ENCODE assay signal across 9 cellular contexts in genomic region chr1:3771108-3772026, GRCh38. TPM values are rescaled to one million over a fixed set of nuclear protein-coding genes. Genes with fewer than 3 reads are reported as not detected.
DNase-seq lines count a peak whose midpoint lies in the region; ATAC-seq and TF ChIP-seq lines count a peak whose summit lies in the region.
"Had no signal": no experiment of that assay in that cellular context is flagged by ENCODE, and none has a peak within 500 bp of the region (broad histone marks: within the 10 kb centered on the region; RNA-seq: fewer than 3 reads in every experiment).

No MANE protein-coding gene starts in this region.

- ATAC-seq in heart left ventricle (no peak), gastrocnemius medialis (no peak), GM21423 (IDR thresholded peaks at IDR 0.05; ENCODE audit: unreplicated experiment) (no peak)

- H4K20me1 ChIP-seq in GM23248 (ENCODE audit: insufficient read depth): no peaks in the 10 kb centered on the region

- TF ChIP-seq POLR2A in heart left ventricle (IDR thresholded peaks at IDR 0.05): no peak
- no peak for TF ChIP-seq POLR2A in gastrocnemius medialis (IDR thresholded peaks at IDR 0.05)

- peak overlapping the region; percentile 59 for H3K4me3 ChIP-seq in GM23248
- H3K4me3 ChIP-seq in heart left ventricle: peak overlapping the region; percentile 45 to 75 (median 64)
- peak overlapping the region; percentile 62 to 80 (median 66) for H3K4me3 ChIP-seq in gastrocnemius medialis

- peak overlapping the region; percentile 67; the same call in 1 of the 2 replicates for H2AFZ ChIP-seq in GM23248

- TF ChIP-seq CTCF in VCaP (conservative IDR thresholded peaks at IDR 0.05): no peak
- TF ChIP-seq CTCF in heart left ventricle (IDR thresholded peaks at IDR 0.05): no peak
- TF ChIP-seq CTCF in gastrocnemius medialis (IDR thresholded peaks at IDR 0.05 in 4 of 5, conservative IDR thresholded peaks at IDR 0.05 in 1 of 5): no peak
- TF ChIP-seq CTCF in GM13976 (IDR thresholded peaks at IDR 0.05; ENCODE audit: borderline replicate concordance, control extremely low read depth, extremely low read depth, insufficient read depth, missing control alignments): no peak

- H3K27me3 ChIP-seq in GM23248 (replicated peaks; ENCODE audit: insufficient read depth) (0 out of 2 replicates have a peak, but pooled peaks cover 3% of the 10 kb centered on the region), heart left ventricle (peaks cover 0 to 11% (median 0%) of the 10 kb centered on the region in 9 donors), gastrocnemius medialis (no peaks in the 10 kb centered on the region)

- no peaks in the 10 kb centered on the region for H3K36me3 ChIP-seq in GM23248 (ENCODE audit: low read depth)
- H3K36me3 ChIP-seq in heart left ventricle: no peaks in the 10 kb centered on the region
- no peaks in the 10 kb centered on the region for H3K36me3 ChIP-seq in gastrocnemius medialis

- no peaks in the 10 kb centered on the region for H3K9me2 ChIP-seq in GM23248 (ENCODE audit: insufficient read depth)

- H3F3A ChIP-seq in GM23248 (ENCODE audit: insufficient read depth): peaks cover 4% of the 10 kb centered on the region; the same call in 1 of the 2 replicates

- H3K9me3 ChIP-seq in GM23248 (ENCODE audit: low read depth) (no peaks in the 10 kb centered on the region), heart left ventricle (no peaks in the 10 kb centered on the region), gastrocnemius medialis (no peaks in the 10 kb centered on the region)

- WGBS in GM23248 (ENCODE audit: low coverage in 1 of 2, low lambda C conversion rate in 2 of 2, missing lambda C conversion rate in 2 of 2), 2 experiments: 50% methylated on average over 31 to 32 of the region's 32 CpGs
- WGBS in heart left ventricle, 4 donors: 40 to 56% (median 48%) methylated on average over 24 to 32 of the region's 32 CpGs

- intact Hi-C loops in heart left ventricle (cut with DNase I): no loop called here
- intact Hi-C loops in gastrocnemius medialis (cut with DNase I; ENCODE audit: low total_unique reads): no loop called here

- H3K4me2 ChIP-seq in GM23248 (ENCODE audit: unreplicated experiment): peak overlapping the region; percentile 42

- H3K79me2 ChIP-seq in GM23248 (ENCODE audit: insufficient read depth): no peaks in the 10 kb centered on the region

- H3K9ac ChIP-seq in GM23248: no peak overlapping the region

- peak; percentile 13 for DNase-seq in GM23248
- DNase-seq in heart left ventricle: peak in 1 of 5 donors; percentile 56
- DNase-seq in gastrocnemius medialis: no peak
- DNase-seq in activated CD8-positive, alpha-beta memory T cell treated with anti-CD3 and anti-CD28 coated beads, Interleukin-2, amount 50 U/mL, for 4 hours: no peak
- DNase-seq in DMS153 (lab: John Stamatoyannopoulos, UW): no peak
- DNase-seq in GM13976 (ENCODE audit: low spot score): no peak

- no peaks in the 10 kb centered on the region for H3K4me1 ChIP-seq in GM23248 (ENCODE audit: insufficient read depth)
- H3K4me1 ChIP-seq in heart left ventricle: peaks cover 0 to 55% (median 30%) of the 10 kb centered on the region in 12 donors
- peaks cover 6 to 24% of the 10 kb centered on the region in 2 donors for H3K4me1 ChIP-seq in gastrocnemius medialis

- H3K27ac ChIP-seq in GM23248 (no peak overlapping the region), VCaP (peak overlapping the region; percentile 80), heart left ventricle (peak overlapping the region in 7 of 12 donors; percentile 18 to 90 (median 47)), gastrocnemius medialis (no peak overlapping the region)

- in situ Hi-C loops in GM23248 (cut with MboI) (no loop called here), gastrocnemius medialis (cut with MboI; ENCODE audit: low sequenced_read_pairs in 4 of 4) (no loop called here), GM13976 (cut with MboI; ENCODE audit: low sequenced_read_pairs, unreplicated experiment) (no loop called here)

RNA-seq across cellular contexts. Expression of gene SMIM1, which starts 1.2 kb away (rescaled TPM):
- not detected in 2 replicates for total RNA-seq in GM23248 (2014; rRNA removed; shearing (Covaris generic))
- polyA plus RNA-seq in GM23248 (2016; fragmentation: Nextera tagmentation; extraction: Ambion mirVana) (not detected in 2 replicates), heart left ventricle (10 to 100 TPM in 1 of 2 donors, 1 to 10 TPM in 1; 3.8 to 51.2 TPM)
- total RNA-seq in heart left ventricle (10 to 100 TPM in 6 of 9 donors, 1 to 10 TPM in 3; 9.4 to 20.8 (median 11.7) TPM), gastrocnemius medialis (1 to 10 TPM in 2 of 4 donors, not detected in 2; 1.4 to 3.7 TPM)

RNA-seq across cellular contexts. Expression of gene CCDC27, which starts 19.1 kb away (rescaled TPM):
- total RNA-seq in GM23248 (2014; rRNA removed; shearing (Covaris generic)): not detected in 2 replicates
- polyA plus RNA-seq in GM23248 (2016; fragmentation: Nextera tagmentation; extraction: Ambion mirVana): not detected in 2 replicates
- not detected for total RNA-seq in heart left ventricle
- polyA plus RNA-seq in heart left ventricle: not detected
- under 1 TPM in 1 of 4 donors, not detected in 3; 0.09 TPM for total RNA-seq in gastrocnemius medialis
- total RNA-seq: occipital lobe had no signal

RNA-seq across cellular contexts. Expression of gene LRRC47, which starts 24.9 kb away (rescaled TPM):
- total RNA-seq in GM23248 (2014; rRNA removed; shearing (Covaris generic)): 32.2 and 41.9 TPM in 2 replicates
- polyA plus RNA-seq in GM23248 (2016; fragmentation: Nextera tagmentation; extraction: Ambion mirVana) (15.1 and 17.8 TPM in 2 replicates), heart left ventricle (10 to 100 TPM; 18.4 to 39.2 TPM)
- total RNA-seq in heart left ventricle (10 to 100 TPM; 51.3 to 85.7 (median 68.8) TPM), gastrocnemius medialis (10 to 100 TPM; 64.2 to 97.2 (median 89.9) TPM)

Comparison
In these comparisons a context has a peak if more than half of its experiments do, and no peak if none do; other contexts are left out.
1. H3K27ac ChIP-seq: peak in VCaP (single experiment) and heart left ventricle (7 of 12); none in GM23248 (single experiment) and gastrocnemius medialis (0 of 4).
2. Peak in every context shown above with its lines, with median percentiles within 50 percentile points of each other: H3K4me3 ChIP-seq.